In the genomic region with DNA sequence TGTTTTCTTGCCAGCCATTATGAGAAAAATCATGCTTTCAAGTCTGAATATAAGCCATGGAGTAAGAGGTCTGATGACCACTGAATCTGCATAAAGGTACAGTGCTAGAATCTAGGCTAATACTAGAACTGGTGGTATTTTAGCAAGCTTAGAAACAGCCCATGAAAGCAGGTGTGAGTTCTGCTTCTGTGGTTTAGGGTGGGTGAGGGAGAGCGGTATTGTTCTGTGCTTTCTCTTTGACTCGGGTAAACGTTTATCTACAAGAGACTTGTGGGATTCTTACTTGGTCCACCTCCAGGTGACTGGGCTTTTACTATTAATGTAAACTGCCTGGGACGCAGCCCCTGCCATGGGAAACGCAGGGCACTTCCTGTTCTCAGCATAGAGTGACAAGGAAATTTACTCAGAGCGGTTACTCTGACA, we compare ENCODE assay signal across 9 cellular contexts. TPM values are rescaled to one million over a fixed set of nuclear protein-coding genes. Genes with fewer than 3 reads are reported as not detected.
DNase-seq lines count a peak whose midpoint lies in the region; ATAC-seq, FAIRE-seq and TF ChIP-seq lines count a peak whose summit lies in the region.
"Had no signal": no experiment of that assay in that cellular context is flagged by ENCODE, and none has a peak within 500 bp of the region (broad histone marks: within the 10 kb centered on the region; RNA-seq: fewer than 3 reads in every experiment).

No MANE protein-coding gene starts in this region.

- H3K4me3 Mint-ChIP-seq in astrocyte (ENCODE audit: unreplicated experiment): no peak overlapping the region

- H3K9me3 Mint-ChIP-seq in astrocyte (ENCODE audit: unreplicated experiment): no peaks in the 10 kb centered on the region

- no peak overlapping the region for H2AFZ ChIP-seq in astrocyte (ENCODE audit: low read depth, low read length)

- H3K9ac ChIP-seq in astrocyte (ENCODE audit: low read length): peak overlapping the region; percentile 37

- no peaks in the 10 kb centered on the region for H3K27me3 ChIP-seq in right atrium auricular region
- no peaks in the 10 kb centered on the region for H3K27me3 ChIP-seq in right cardiac atrium (ENCODE audit: control insufficient read depth, insufficient read depth)
- no peaks in the 10 kb centered on the region for H3K27me3 ChIP-seq in astrocyte (ENCODE audit: insufficient read depth, low read length)
- no peaks in the 10 kb centered on the region for H3K27me3 ChIP-seq in transverse colon

- ATAC-seq in right cardiac atrium (no peak), HG03097 (IDR thresholded peaks at IDR 0.05; ENCODE audit: low FRiP score, unreplicated experiment) (peak; percentile 80)

- TF ChIP-seq POLR2A in transverse colon (IDR thresholded peaks at IDR 0.05): no peak

- H3K36me3 Mint-ChIP-seq in astrocyte (ENCODE audit: low read depth, unreplicated experiment): peaks cover 13% of the 10 kb centered on the region

- H3K4me1 ChIP-seq in right atrium auricular region (peaks cover 0 to 54% of the 10 kb centered on the region in 2 donors), right cardiac atrium (ENCODE audit: control insufficient read depth, insufficient read depth, low read length) (peaks cover 8% of the 10 kb centered on the region), astrocyte (ENCODE audit: insufficient read depth, low read length) (peaks cover 27% of the 10 kb centered on the region), transverse colon (peaks cover 0 to 38% (median 13%) of the 10 kb centered on the region in 4 donors)

- in situ Hi-C loops in transverse colon (cut with MboI; ENCODE audit: low pct_ligation_motif_present in 1 of 4, low pct_unique_long_range_greater_than_20kb in 1 of 4, low sequenced_read_pairs in 3 of 4): no loop called here

- peaks cover 4% of the 10 kb centered on the region for H3K79me2 ChIP-seq in astrocyte (ENCODE audit: insufficient read depth, low read length)

- H3K27ac ChIP-seq in right atrium auricular region: peak overlapping the region; percentile 90
- H3K27ac ChIP-seq in right cardiac atrium (ENCODE audit: low read length): no peak overlapping the region
- no peak overlapping the region for H3K27ac ChIP-seq in astrocyte (ENCODE audit: low read depth, low read length)
- peak overlapping the region; percentile 71 to 86 (median 77) for H3K27ac ChIP-seq in transverse colon

- no peak for TF ChIP-seq EP300 in transverse colon (IDR thresholded peaks at IDR 0.05; ENCODE audit: low read depth)

- DNase-seq in right atrium auricular region (ENCODE audit: low spot score) (no peak), right cardiac atrium (no peak), astrocyte (ENCODE audit: low read depth) (peak; percentile 46), transverse colon (no peak), NCI-H345 treated with DMSO at 0.1 percent for 48 hours (lab: John Stamatoyannopoulos, UW; ENCODE audit: unreplicated experiment) (no peak), GM03348 (ENCODE audit: low spot score) (no peak), putamen (ENCODE audit: low spot score) (no peak)

- peaks cover 10% of the 10 kb centered on the region for H3K4me1 Mint-ChIP-seq in astrocyte (ENCODE audit: low read depth, unreplicated experiment)

- WGBS in right cardiac atrium: 64% methylated on average over 6 of the region's 6 CpGs
- WGBS in transverse colon (ENCODE audit: low coverage in 1 of 2), 2 donors: 48 to 68% methylated on average over 3 to 6 of the region's 6 CpGs

- peak overlapping the region; percentile 31 for H3K27ac Mint-ChIP-seq in astrocyte (ENCODE audit: unreplicated experiment)

- intact Hi-C loops in right cardiac atrium (cut with DNase I): loop anchor here in 1 of 4 donors (10.0 kb wide), 1 partner anchor 102 kb away; no protein-coding TSS in a partner anchor
- intact Hi-C loops in transverse colon (cut with DNase I; ENCODE audit: low total_unique reads): no loop called here

- FAIRE-seq in astrocyte (lab: Jason Lieb, UNC): no peak

- H4K20me1 ChIP-seq in astrocyte (ENCODE audit: insufficient read depth, low read length): peaks cover 28% of the 10 kb centered on the region

- H3K36me3 ChIP-seq in right atrium auricular region (peaks cover 57% of the 10 kb centered on the region), astrocyte (ENCODE audit: insufficient read depth, low read length) (peaks cover 41% of the 10 kb centered on the region), transverse colon (peaks cover 0 to 20% (median 2%) of the 10 kb centered on the region in 4 donors)

- no peak overlapping the region for H3K4me2 ChIP-seq in astrocyte (ENCODE audit: low read length)

- no peak for TF ChIP-seq CTCF in right atrium auricular region (IDR thresholded peaks at IDR 0.05)
- no peak for TF ChIP-seq CTCF in astrocyte (IDR thresholded peaks at IDR 0.05; ENCODE audit: insufficient read depth, low read depth, low read length)
- TF ChIP-seq CTCF in transverse colon (IDR thresholded peaks at IDR 0.05): no peak

- H3K9me3 ChIP-seq in right atrium auricular region: no peaks in the 10 kb centered on the region
- H3K9me3 ChIP-seq in right cardiac atrium (ENCODE audit: control insufficient read depth, low read length): no peaks in the 10 kb centered on the region
- H3K9me3 ChIP-seq in astrocyte (ENCODE audit: insufficient read depth, low read depth, low read length): no peaks in the 10 kb centered on the region
- H3K9me3 ChIP-seq in transverse colon: no peaks in the 10 kb centered on the region

- H3K27me3 Mint-ChIP-seq in astrocyte (ENCODE audit: low read depth, unreplicated experiment): no peaks in the 10 kb centered on the region

- H3K4me3 ChIP-seq in right atrium auricular region: no peak overlapping the region
- no peak overlapping the region for H3K4me3 ChIP-seq in right cardiac atrium (ENCODE audit: low read length)
- no peak overlapping the region for H3K4me3 ChIP-seq in astrocyte (ENCODE audit: insufficient read depth, low read depth, low read length)
- no peak overlapping the region for H3K4me3 ChIP-seq in transverse colon

RNA-seq across cellular contexts. Expression of gene PGPEP1L, which starts 55.2 kb away (rescaled TPM):
- total RNA-seq in right atrium auricular region (1 to 10 TPM in 1 of 2 donors, under 1 TPM in 1; 0.74 to 1.3 TPM), right cardiac atrium (1 to 10 TPM in 3 of 4 donors, under 1 TPM in 1; 0.84 to 5.2 (median 2.6) TPM), astrocyte (not detected in 2 replicates), transverse colon (not detected)
- 6.1 TPM for polyA plus RNA-seq in right cardiac atrium
- total RNA-seq: mononuclear cell had no signal

Comparison
In these comparisons a context has a peak if more than half of its experiments do, and no peak if none do; other contexts are left out.
1. H3K27ac ChIP-seq: peak in right atrium auricular region (2 of 2) and transverse colon (4 of 4); none in right cardiac atrium (single experiment) and astrocyte (single experiment).